ENCODE assay signal across 1 cellular context in genomic region chr20:17531537-17532025, GRCh38.
TF ChIP-seq lines count a peak whose summit lies in the region.

No MANE protein-coding gene starts in this region.

TF ChIP-seq in HepG2, 621 proteins besides CTCF, POLR2A, EP300 and RAD21:
- TF ChIP-seq CBX2 (IDR thresholded peaks at IDR 0.05; ENCODE audit: low read depth, low read length) (peak; percentile 71), CBX2 (CRISPR knock-in tag; IDR thresholded peaks at IDR 0.05; ENCODE audit: low read depth) (0 out of 2 replicates have a peak, but pooled peaks have one; percentile 21), ZNF543 (CRISPR knock-in tag; IDR thresholded peaks at IDR 0.05) (0 out of 2 replicates have a peak, but pooled peaks have one; percentile 15), DRAP1 (CRISPR knock-in tag; IDR thresholded peaks at IDR 0.05) (0 out of 2 replicates have a peak, but pooled peaks have one; percentile 10), RELA (CRISPR knock-in tag; IDR thresholded peaks at IDR 0.05) (no peak), MXD3 (CRISPR knock-in tag; IDR thresholded peaks at IDR 0.05) (no peak), ZGPAT (CRISPR knock-in tag; IDR thresholded peaks at IDR 0.05) (0 out of 2 replicates have a peak, but pooled peaks have one; percentile 8), ZNF512B (CRISPR knock-in tag; IDR thresholded peaks at IDR 0.05; ENCODE audit: borderline replicate concordance) (0 out of 2 replicates have a peak, but pooled peaks have one; percentile 4), KLF13 (CRISPR knock-in tag; IDR thresholded peaks at IDR 0.05) (0 out of 2 replicates have a peak, but pooled peaks have one; percentile 30), ZNF619 (CRISPR knock-in tag; IDR thresholded peaks at IDR 0.05) (0 out of 2 replicates have a peak, but pooled peaks have one; percentile 73), ZBTB4 (CRISPR knock-in tag; IDR thresholded peaks at IDR 0.05; ENCODE audit: borderline replicate concordance) (0 out of 2 replicates have a peak, but pooled peaks have one; percentile 4), ZNF7 (CRISPR knock-in tag; IDR thresholded peaks at IDR 0.05) (0 out of 2 replicates have a peak, but pooled peaks have one; percentile 1), SNAPC2 (CRISPR knock-in tag; IDR thresholded peaks at IDR 0.05) (0 out of 2 replicates have a peak, but pooled peaks have one; percentile 83), ZBTB34 (CRISPR knock-in tag; IDR thresholded peaks at IDR 0.05) (0 out of 2 replicates have a peak, but pooled peaks have one; percentile 23), ATRX (CRISPR knock-in tag; IDR thresholded peaks at IDR 0.05; ENCODE audit: borderline replicate concordance) (no peak), ZNF512 (CRISPR knock-in tag; IDR thresholded peaks at IDR 0.05) (0 out of 2 replicates have a peak, but pooled peaks have one; percentile 58), ZNF639 (CRISPR knock-in tag; conservative IDR thresholded peaks at IDR 0.05) (no peak), ZNF501 (CRISPR knock-in tag; IDR thresholded peaks at IDR 0.05) (peak; percentile 59; the same call in 1 of the 2 replicates), CREM (IDR thresholded peaks at IDR 0.05) (0 out of 2 replicates have a peak, but pooled peaks have one; percentile 25), CREM (CRISPR knock-in tag; IDR thresholded peaks at IDR 0.05) (no peak), KMT2A (CRISPR knock-in tag; IDR thresholded peaks at IDR 0.05) (no peak), ZNF567 (CRISPR knock-in tag; IDR thresholded peaks at IDR 0.05; ENCODE audit: borderline replicate concordance) (0 out of 2 replicates have a peak, but pooled peaks have one; percentile 11), ZFP1 (CRISPR knock-in tag; IDR thresholded peaks at IDR 0.05) (no peak), MTA3 (CRISPR knock-in tag; IDR thresholded peaks at IDR 0.05) (0 out of 2 replicates have a peak, but pooled peaks have one; percentile 9), ZBTB7B (CRISPR knock-in tag; IDR thresholded peaks at IDR 0.05) (peak; percentile 13; the same call in 1 of the 2 replicates), HDAC2 (CRISPR knock-in tag; IDR thresholded peaks at IDR 0.05) (0 out of 2 replicates have a peak, but pooled peaks have one; percentile 32), MED1 (CRISPR knock-in tag; IDR thresholded peaks at IDR 0.05) (no peak), ZNF34 (CRISPR knock-in tag; IDR thresholded peaks at IDR 0.05; ENCODE audit: borderline replicate concordance) (no peak), PRPF4 (IDR thresholded peaks at IDR 0.05; ENCODE audit: low read depth, low read length, poor library complexity, severe bottlenecking) (peak; percentile 7), ZNF468 (CRISPR knock-in tag; IDR thresholded peaks at IDR 0.05) (0 out of 2 replicates have a peak, but pooled peaks have one; percentile 7), ERF (CRISPR knock-in tag; IDR thresholded peaks at IDR 0.05) (no peak), SOX13 (IDR thresholded peaks at IDR 0.05) (0 out of 2 replicates have a peak, but pooled peaks have one; percentile 22), SOX13 (CRISPR knock-in tag; conservative IDR thresholded peaks at IDR 0.05 in 1 of 2, IDR thresholded peaks at IDR 0.05 in 1 of 2) (no peak), CCAR2 (optimal IDR thresholded peaks at IDR 0.05; ENCODE audit: low read depth, low read length) (no peak)
